35 cellular contexts compared by ENCODE assay signal in the genomic region with DNA sequence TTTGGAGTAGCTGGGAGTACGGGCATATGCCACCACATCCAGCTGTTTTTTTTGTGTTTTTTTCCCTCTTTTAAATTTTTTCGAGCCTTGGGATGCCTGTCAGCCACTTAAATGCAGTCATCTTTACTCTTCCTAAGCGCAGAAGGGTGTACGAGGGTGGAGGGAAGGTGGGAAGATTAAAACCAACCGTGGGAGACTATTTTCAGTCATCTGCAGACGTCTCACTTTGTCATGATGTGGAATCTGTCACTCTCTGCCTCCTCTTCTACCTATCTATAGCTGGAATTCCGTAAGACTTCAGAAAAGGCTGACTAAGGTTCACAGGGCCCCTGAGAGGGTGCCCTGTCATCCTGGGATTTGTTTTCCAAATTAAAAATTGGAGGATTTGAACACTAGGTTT.
DNase-seq lines count a peak whose midpoint lies in the region; ATAC-seq and TF ChIP-seq lines count a peak whose summit lies in the region.
"Had no signal": no experiment of that assay in that cellular context is flagged by ENCODE, and none has a peak within 500 bp of the region (broad histone marks: within the 10 kb centered on the region; RNA-seq: fewer than 3 reads in every experiment).

No MANE protein-coding gene starts in this region.

- CTCF ChIA-PET in PC-3 (lab: Charles Lee): no interaction called here

- DNase-seq in GM23338 (ENCODE audit: low spot score) (no peak), PC-3 (no peak), head of caudate nucleus (peak in 25 of 42 donors; percentile 11 to 81 (median 45)), gastrocnemius medialis (no peak), foreskin fibroblast (no peak), endodermal cell (no peak)
- DNase-seq: ACHN; activated CD4-positive, alpha-beta T cell treated with anti-CD3 and anti-CD28 coated beads for 36 hours; activated CD8-positive, alpha-beta memory T cell treated with anti-CD3 and anti-CD28 coated beads, Interleukin-2, amount 50 U/mL, for 48 hours; activated CD8-positive, alpha-beta T cell treated with anti-CD3 and anti-CD28 coated beads for 36 hours; activated naive CD4-positive, alpha-beta T cell treated with anti-CD3 and anti-CD28 coated beads, Interleukin-2, amount 10 ng/mL, durations not matched to agents 7 days and 5 days; adrenal gland; brain microvascular endothelial cell; CD8-positive, alpha-beta memory T cell; DMS 273 treated with DMSO at 0.1 percent for 48 hours; effector CD4-positive, alpha-beta T cell; HCEC 1CT; MV-4-11; NCI-H1436 treated with DMSO at 0.1 percent for 48 hours; NCI-H2107; NCI-H345; NCI-H69; retina; SIG-M5; spleen; stimulated activated CD4-positive, alpha-beta T cell treated with anti-CD3 and anti-CD28 coated beads, Interleukin-2, amount 100 ng/mL, for 24 hours; stimulated activated naive CD8-positive, alpha-beta T cell treated with anti-CD3 and anti-CD28 coated beads, Interleukin-15, amount 100 ng/mL, for 72 hours; SW 1271; thyroid gland had no signal

- H3K9me3 Mint-ChIP-seq in GM23338 (no peaks in the 10 kb centered on the region), endodermal cell (no peaks in the 10 kb centered on the region)
- H3K9me3 Mint-ChIP-seq: activated CD8-positive, alpha-beta T cell treated with anti-CD3 and anti-CD28 coated beads for 36 hours; activated naive CD4-positive, alpha-beta T cell treated with anti-CD3 and anti-CD28 coated beads, Interleukin-2, amount 10 ng/mL, durations not matched to agents 7 days and 5 days; activated T-helper 17 cell treated with anti-CD3 and anti-CD28 coated beads, Interleukin-2, amount 50 U/mL, for 72 hours; CD8-positive, alpha-beta memory T cell; nephron; stimulated activated naive CD8-positive, alpha-beta T cell treated with anti-CD3 and anti-CD28 coated beads, Interleukin-15, amount 100 ng/mL, for 72 hours had no signal

- TF ChIP-seq CTCF in GM23338 (conservative IDR thresholded peaks at IDR 0.05; ENCODE audit: low read depth in 2 of 2) (no peak), PC-3 (conservative IDR thresholded peaks at IDR 0.05; ENCODE audit: low read depth, low read length) (no peak), gastrocnemius medialis (IDR thresholded peaks at IDR 0.05 in 4 of 5, conservative IDR thresholded peaks at IDR 0.05 in 1 of 5) (no peak), foreskin fibroblast (IDR thresholded peaks at IDR 0.05; ENCODE audit: low read depth, low read length) (no peak), endodermal cell (conservative IDR thresholded peaks at IDR 0.05) (no peak)

- WGBS in endodermal cell (ENCODE audit: insufficient coverage in 1 of 2, insufficient read length in 1 of 2), 2 experiments: 57 to 73% methylated on average over 3 to 7 of the region's 7 CpGs

- H3K9me3 ChIP-seq in PC-3 (ENCODE audit: low read length) (no peaks in the 10 kb centered on the region), gastrocnemius medialis (no peaks in the 10 kb centered on the region), endodermal cell (ENCODE audit: control insufficient read depth, low read length) (no peaks in the 10 kb centered on the region)
- H3K9me3 ChIP-seq: adrenal gland, spleen, thyroid gland had no signal

- H4K20me1 ChIP-seq in GM23338 (replicated peaks; ENCODE audit: insufficient read depth) (no peaks in the 10 kb centered on the region), PC-3 (ENCODE audit: low read length) (no peaks in the 10 kb centered on the region)

- TF ChIP-seq POLR2A in gastrocnemius medialis (IDR thresholded peaks at IDR 0.05): no peak

- no peak overlapping the region for H3K9ac ChIP-seq in PC-3 (ENCODE audit: low read length)
- no peak overlapping the region for H3K9ac ChIP-seq in endodermal cell (ENCODE audit: extremely low read depth, low read length, poor library complexity, severe bottlenecking)

- POLR2A ChIA-PET in PC-3 (lab: Charles Lee; ENCODE audit: unreplicated experiment): no interaction called here

- H3K27me3 Mint-ChIP-seq in GM23338 (ENCODE audit: insufficient read depth, low read depth, poor library complexity) (peaks cover 10% of the 10 kb centered on the region), endodermal cell (ENCODE audit: insufficient read depth) (no peaks in the 10 kb centered on the region)

- no TSS peak for BruUV-seq in PC-3 (replicated peaks; lab: Mats Ljungman, UMichigan)

- H3K27me3 ChIP-seq in GM23338 (ENCODE audit: insufficient read depth): no peaks in the 10 kb centered on the region
- H3K27me3 ChIP-seq in PC-3 (ENCODE audit: low read length): no peaks in the 10 kb centered on the region
- no peaks in the 10 kb centered on the region for H3K27me3 ChIP-seq in gastrocnemius medialis
- H3K27me3 ChIP-seq in endodermal cell (ENCODE audit: control insufficient read depth, insufficient read depth, low read length, poor library complexity, severe bottlenecking): no peaks in the 10 kb centered on the region
- H3K27me3 ChIP-seq: adrenal gland, brain microvascular endothelial cell, thyroid gland had no signal

- intact Hi-C loops in PC-3 (cut with micrococcal nuclease) (no loop called here), head of caudate nucleus (cut with DNase I) (no loop called here), gastrocnemius medialis (cut with DNase I; ENCODE audit: low total_unique reads) (no loop called here)

- H3K36me3 ChIP-seq in GM23338 (ENCODE audit: insufficient read depth) (no peaks in the 10 kb centered on the region), PC-3 (ENCODE audit: low read depth, low read length) (no peaks in the 10 kb centered on the region), gastrocnemius medialis (no peaks in the 10 kb centered on the region), endodermal cell (ENCODE audit: control insufficient read depth, insufficient read depth, low read length) (no peaks in the 10 kb centered on the region)
- H3K36me3 ChIP-seq: adrenal gland, brain microvascular endothelial cell, spleen, thyroid gland had no signal

- H3K4me3 ChIP-seq in GM23338 (no peak overlapping the region), PC-3 (ENCODE audit: low read length) (no peak overlapping the region), gastrocnemius medialis (no peak overlapping the region), foreskin fibroblast (ENCODE audit: low read depth in 1 of 2, low read length in 2 of 2) (no peak overlapping the region), endodermal cell (ENCODE audit: low read length) (no peak overlapping the region)
- H3K4me3 ChIP-seq: adrenal gland, lung, spleen, thyroid gland had no signal

- H2AFZ ChIP-seq in GM23338: no peak overlapping the region
- no peak overlapping the region for H2AFZ ChIP-seq in PC-3 (ENCODE audit: low read length)

- H3F3A ChIP-seq in GM23338 (replicated peaks; ENCODE audit: low read depth) (no peaks in the 10 kb centered on the region), PC-3 (ENCODE audit: low read length, unreplicated experiment) (no peaks in the 10 kb centered on the region)

- H3K4me2 ChIP-seq in GM23338: no peak overlapping the region
- H3K4me2 ChIP-seq in PC-3 (ENCODE audit: low read length): no peak overlapping the region

- H3K4me1 ChIP-seq in GM23338 (ENCODE audit: insufficient read depth): peaks cover 45% of the 10 kb centered on the region
- H3K4me1 ChIP-seq in PC-3 (ENCODE audit: insufficient read depth, low read length): peaks cover 62% of the 10 kb centered on the region
- H3K4me1 ChIP-seq in gastrocnemius medialis: peaks cover 96 to 100% of the 10 kb centered on the region in 2 donors
- H3K4me1 ChIP-seq in endodermal cell (ENCODE audit: control insufficient read depth, insufficient read depth, low read length): no peaks in the 10 kb centered on the region

- H3K27ac Mint-ChIP-seq in GM23338: peak overlapping the region; percentile 65
- no peak overlapping the region for H3K27ac Mint-ChIP-seq in endodermal cell
- H3K27ac Mint-ChIP-seq: activated CD4-positive, alpha-beta T cell treated with anti-CD3 and anti-CD28 coated beads for 36 hours; activated CD8-positive, alpha-beta T cell treated with anti-CD3 and anti-CD28 coated beads for 36 hours; activated naive CD4-positive, alpha-beta T cell treated with anti-CD3 and anti-CD28 coated beads, Interleukin-2, amount 10 ng/mL, durations not matched to agents 7 days and 5 days; activated T-helper 17 cell treated with anti-CD3 and anti-CD28 coated beads, Interleukin-2, amount 50 U/mL, for 72 hours had no signal

- H3K4me1 Mint-ChIP-seq in GM23338 (peaks cover 59% of the 10 kb centered on the region), endodermal cell (peaks cover 25% of the 10 kb centered on the region)

- H3K9me2 ChIP-seq in GM23338 (ENCODE audit: insufficient read depth) (no peaks in the 10 kb centered on the region), PC-3 (replicated peaks; ENCODE audit: low read length) (no peaks in the 10 kb centered on the region)

- in situ Hi-C loops in gastrocnemius medialis (cut with MboI; ENCODE audit: low sequenced_read_pairs in 4 of 4): no loop called here

- H3K36me3 Mint-ChIP-seq in GM23338 (ENCODE audit: low read depth): no peaks in the 10 kb centered on the region
- no peaks in the 10 kb centered on the region for H3K36me3 Mint-ChIP-seq in endodermal cell (ENCODE audit: low read depth)
- H3K36me3 Mint-ChIP-seq: activated naive CD4-positive, alpha-beta T cell treated with anti-CD3 and anti-CD28 coated beads, Interleukin-2, amount 10 ng/mL, durations not matched to agents 7 days and 5 days; CD8-positive, alpha-beta memory T cell had no signal

- H3K4me3 Mint-ChIP-seq in GM23338 (no peak overlapping the region), endodermal cell (no peak overlapping the region)
- H3K4me3 Mint-ChIP-seq: activated CD4-positive, alpha-beta T cell treated with anti-CD3 and anti-CD28 coated beads for 36 hours; activated CD8-positive, alpha-beta T cell treated with anti-CD3 and anti-CD28 coated beads for 36 hours; activated naive CD4-positive, alpha-beta T cell treated with anti-CD3 and anti-CD28 coated beads, Interleukin-2, amount 10 ng/mL, durations not matched to agents 7 days and 5 days; nephron; stimulated activated naive CD8-positive, alpha-beta T cell treated with anti-CD3 and anti-CD28 coated beads, Interleukin-15, amount 100 ng/mL, for 72 hours had no signal

- ATAC-seq in GM23338: no peak
- no peak for ATAC-seq in PC-3
- ATAC-seq in gastrocnemius medialis: no peak
- ATAC-seq in GM19395 (IDR thresholded peaks at IDR 0.05; ENCODE audit: unreplicated experiment): no peak
- no peak for ATAC-seq in GM18858 (IDR thresholded peaks at IDR 0.05; ENCODE audit: unreplicated experiment)
- ATAC-seq: activated CD8-positive, alpha-beta T cell treated with anti-CD3 and anti-CD28 coated beads for 36 hours; Panc1; stimulated activated naive CD8-positive, alpha-beta T cell treated with anti-CD3 and anti-CD28 coated beads, Interleukin-15, amount 100 ng/mL, for 72 hours had no signal

- H3K79me2 ChIP-seq in GM23338 (replicated peaks; ENCODE audit: insufficient read depth) (no peaks in the 10 kb centered on the region), PC-3 (ENCODE audit: low read length) (peaks cover 52% of the 10 kb centered on the region)

- H3K27ac ChIP-seq in GM23338 (ENCODE audit: low read depth): no peak overlapping the region
- H3K27ac ChIP-seq in PC-3 (ENCODE audit: low read length): peak overlapping the region; percentile 1; the same call in 1 of the 2 replicates
- H3K27ac ChIP-seq in gastrocnemius medialis: peak overlapping the region; percentile 77 to 90 (median 83)
- H3K27ac ChIP-seq in endodermal cell (ENCODE audit: low read depth, low read length): no peak overlapping the region
- H3K27ac ChIP-seq: brain microvascular endothelial cell, spleen had no signal

TF ChIP-seq in GM23338, 12 proteins besides CTCF, POLR2A, EP300 and RAD21 (continues in another document):
- TF ChIP-seq STAT1 (IDR thresholded peaks at IDR 0.05; ENCODE audit: unreplicated experiment): no peak

Comparison
In these comparisons a context has a peak if more than half of its experiments do, and no peak if none do; other contexts are left out.
1. DNase-seq: peak in head of caudate nucleus (25 of 42); none in GM23338 (single experiment), PC-3 (single experiment), gastrocnemius medialis (0 of 2), foreskin fibroblast (0 of 2) and endodermal cell (single experiment).
2. H3K27ac ChIP-seq: peak in PC-3 (single experiment) and gastrocnemius medialis (4 of 4); none in GM23338 (single experiment) and endodermal cell (single experiment).